2 cellular contexts compared by ENCODE assay signal in genomic region chr3:52289747-52290595, GRCh38.
TF ChIP-seq lines count a peak whose summit lies in the region.

No MANE protein-coding gene starts in this region.

TF ChIP-seq in WTC11, 78 proteins besides CTCF, POLR2A, EP300 and RAD21 (continued from another document):
- TF ChIP-seq E2F1 (CRISPR knock-in tag; IDR thresholded peaks at IDR 0.05) (no peak), SOX15 (CRISPR knock-in tag; IDR thresholded peaks at IDR 0.05) (no peak), ERG (CRISPR knock-in tag; IDR thresholded peaks at IDR 0.05) (no peak), NFE2L1 (CRISPR knock-in tag; IDR thresholded peaks at IDR 0.05) (no peak), NR2C2 (CRISPR knock-in tag; IDR thresholded peaks at IDR 0.05) (no peak)

TF ChIP-seq in liver, 16 proteins besides CTCF, POLR2A, EP300 and RAD21 (continued from another document):
- TF ChIP-seq REST (IDR thresholded peaks at IDR 0.05) (no peak), RXRA (IDR thresholded peaks at IDR 0.05) (peak; percentile 99 to 100), MAX (IDR thresholded peaks at IDR 0.05) (no peak), SP1 (IDR thresholded peaks at IDR 0.05) (peak; percentile 97), JUND (IDR thresholded peaks at IDR 0.05) (peak; percentile 74 to 88), YY1 (IDR thresholded peaks at IDR 0.05) (peak; percentile 83), ZBTB33 (IDR thresholded peaks at IDR 0.05) (no peak), HNF4A (conservative IDR thresholded peaks at IDR 0.05) (peak; percentile 96 to 97), TAF1 (conservative IDR thresholded peaks at IDR 0.05) (peak; percentile 59), EGR1 (IDR thresholded peaks at IDR 0.05; ENCODE audit: low read depth in 2 of 2) (peak; percentile 45 to 65)
